Comparison of ENCODE assay signal across 9 cellular contexts in the genomic region with DNA sequence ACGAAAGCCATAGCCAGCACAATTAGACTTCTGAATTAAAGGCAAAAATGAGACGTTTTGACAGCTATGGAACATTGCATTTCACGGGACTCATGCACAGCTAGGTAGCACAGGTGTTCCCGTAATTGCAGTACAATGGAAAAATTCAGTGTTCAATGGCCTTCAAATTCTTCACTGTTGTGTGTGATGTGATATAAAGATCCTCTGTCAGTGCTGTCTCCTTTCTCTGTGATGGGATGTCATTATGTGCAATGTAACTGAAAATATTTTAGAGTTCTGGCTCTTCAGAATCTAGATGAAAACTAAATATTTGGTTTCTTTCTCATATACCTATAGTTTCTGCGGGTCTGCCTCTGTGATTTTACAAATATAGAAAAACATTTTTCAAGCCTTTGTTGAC.
"Had no signal": no experiment of that assay in that cellular context is flagged by ENCODE, and none has a peak within 500 bp of the region (broad histone marks: within the 10 kb centered on the region; RNA-seq: fewer than 3 reads in every experiment).

No MANE protein-coding gene starts in this region.

- H3K4me3 ChIP-seq: GM23248, GM23338, HAP-1 had no signal

- H2AFZ ChIP-seq: GM23248, GM23338 had no signal

- DNase-seq: GM23248, GOT3, H7, H9, HCEC 1CT, HFFc6 had no signal

- H3K4me1 Mint-ChIP-seq: GM23338, H9 had no signal

- H3K4me2 ChIP-seq: GM23338 had no signal

- H3K9ac ChIP-seq: GM23248 had no signal

- ATAC-seq: GM23338, HCT116 had no signal

- H3K36me3 ChIP-seq: HAP-1 had no signal

- H3K9me3 ChIP-seq: HAP-1 had no signal

- H3K27ac Mint-ChIP-seq: GM23338, H9, HFFc6 had no signal

- H3K4me3 Mint-ChIP-seq: GM23338, H9, HFFc6 had no signal

- H3K27ac ChIP-seq: GM23248 had no signal
